In genomic region chr1:182430263-182431068, GRCh38 we compare ENCODE assay signal across 10 cellular contexts. TPM values are rescaled to one million over a fixed set of nuclear protein-coding genes. Genes with fewer than 3 reads are reported as not detected.
DNase-seq lines count a peak whose midpoint lies in the region; TF ChIP-seq lines count a peak whose summit lies in the region.
"Had no signal": no experiment of that assay in that cellular context is flagged by ENCODE, and none has a peak within 500 bp of the region (broad histone marks: within the 10 kb centered on the region; RNA-seq: fewer than 3 reads in every experiment).

No MANE protein-coding gene starts in this region.

- peaks cover 8% of the 10 kb centered on the region for H3K27me3 Mint-ChIP-seq in activated naive CD4-positive, alpha-beta T cell treated with anti-CD3 and anti-CD28 coated beads, Interleukin-2, amount 10 ng/mL, durations not matched to agents 7 days and 5 days
- H3K27me3 Mint-ChIP-seq: activated naive CD8-positive, alpha-beta T cell had no signal

- no peak overlapping the region for H3K4me3 Mint-ChIP-seq in activated naive CD4-positive, alpha-beta T cell treated with anti-CD3 and anti-CD28 coated beads, Interleukin-2, amount 10 ng/mL, durations not matched to agents 7 days and 5 days
- H3K4me3 Mint-ChIP-seq: activated naive CD8-positive, alpha-beta T cell had no signal

- no peak overlapping the region for H3K27ac Mint-ChIP-seq in activated naive CD4-positive, alpha-beta T cell treated with anti-CD3 and anti-CD28 coated beads, Interleukin-2, amount 10 ng/mL, durations not matched to agents 7 days and 5 days

- no peaks in the 10 kb centered on the region for H3K36me3 ChIP-seq in H7 (replicated peaks; ENCODE audit: control insufficient read depth, insufficient read depth, low read length)

- H3K27me3 ChIP-seq in H7 (ENCODE audit: control insufficient read depth, insufficient read depth, low read length): no peaks in the 10 kb centered on the region

- H3K4me3 ChIP-seq in H7 (ENCODE audit: insufficient read depth, low read depth, low read length): no peak overlapping the region

- DNase-seq in AML-193 (lab: John Stamatoyannopoulos, UW) (peak; percentile 66 to 72), GM20000 (ENCODE audit: low spot score) (peak; percentile 56), MV-4-11 (lab: John Stamatoyannopoulos, UW) (peak; percentile 80), H7 (no peak), medulla oblongata (ENCODE audit: extremely low spot score) (no peak), AG08396 (ENCODE audit: low spot score) (no peak), C1 segment of cervical spinal cord (lab: John Stamatoyannopoulos, UW) (no peak)
- peak; percentile 61 for DNase-seq in activated naive CD4-positive, alpha-beta T cell treated with anti-CD3 and anti-CD28 coated beads, Interleukin-2, amount 10 ng/mL, durations not matched to agents 7 days and 5 days
- DNase-seq: DMS 273 treated with DMSO at 0.1 percent for 48 hours had no signal

- TF ChIP-seq CTCF in GM20000 (IDR thresholded peaks at IDR 0.05; ENCODE audit: extremely low read depth, missing control alignments): no peak

- H3K36me3 Mint-ChIP-seq in activated naive CD4-positive, alpha-beta T cell treated with anti-CD3 and anti-CD28 coated beads, Interleukin-2, amount 10 ng/mL, durations not matched to agents 7 days and 5 days: no peaks in the 10 kb centered on the region
- H3K36me3 Mint-ChIP-seq: activated naive CD8-positive, alpha-beta T cell had no signal

- no peaks in the 10 kb centered on the region for H3K9me3 Mint-ChIP-seq in activated naive CD4-positive, alpha-beta T cell treated with anti-CD3 and anti-CD28 coated beads, Interleukin-2, amount 10 ng/mL, durations not matched to agents 7 days and 5 days

- CTCF ChIA-PET in activated naive CD4-positive, alpha-beta T cell treated with anti-CD3 and anti-CD28 coated beads, Interleukin-2, amount 10 ng/mL, durations not matched to agents 7 days and 5 days (lab: Charles Lee): interaction anchor here (1.0 to 1.8 kb wide), 2 partner anchors 34 to 952 kb away, joined by 3 to 4 read pairs; no protein-coding TSS in a partner anchor

- H3K4me1 Mint-ChIP-seq in activated naive CD4-positive, alpha-beta T cell treated with anti-CD3 and anti-CD28 coated beads, Interleukin-2, amount 10 ng/mL, durations not matched to agents 7 days and 5 days: peaks cover 16% of the 10 kb centered on the region

RNA-seq across cellular contexts. Expression of gene RGSL1, which starts 19.5 kb away (rescaled TPM):
- not detected in 2 replicates for total RNA-seq in H7 (2014; rRNA removed; shearing (Covaris generic))

RNA-seq across cellular contexts. Expression of gene TEDDM1, which starts 30.0 kb away (rescaled TPM):
- total RNA-seq in H7 (2014; rRNA removed; shearing (Covaris generic)): not detected in 2 replicates

RNA-seq across cellular contexts. Expression of gene GLUL, which starts 38.9 kb away (rescaled TPM):
- 381 and 422 TPM in 2 replicates for total RNA-seq in H7 (2014; rRNA removed; shearing (Covaris generic))

Comparison
In these comparisons a context has a peak if more than half of its experiments do, and no peak if none do; other contexts are left out.
1. DNase-seq: peak in AML-193 (2 of 2), GM20000 (single experiment), MV-4-11 (single experiment) and activated naive CD4-positive, alpha-beta T cell treated with anti-CD3 and anti-CD28 coated beads, Interleukin-2, amount 10 ng/mL, durations not matched to agents 7 days and 5 days (single experiment); none in H7 (single experiment), medulla oblongata (single experiment), AG08396 (single experiment) and C1 segment of cervical spinal cord (0 of 14).